In genomic region chr4:71186566-71187398, GRCh38 we compare ENCODE assay signal across 8 cellular contexts.
DNase-seq lines count a peak whose midpoint lies in the region; ATAC-seq and TF ChIP-seq lines count a peak whose summit lies in the region.

No MANE protein-coding gene starts in this region.

- TF ChIP-seq POLR2A in adrenal gland (IDR thresholded peaks at IDR 0.05) = peak in 1 of 2 donors; percentile 7

- H3F3A ChIP-seq in PC-9 (ENCODE audit: insufficient read depth, low read depth) = no peaks in the 10 kb centered on the region

- intact Hi-C loops in PC-9 (cut with micrococcal nuclease; ENCODE audit: unreplicated experiment) (loop anchor here (10.0 kb wide), 1 partner anchor 582 kb away; no protein-coding TSS in a partner anchor), adrenal gland (cut with DNase I) (no loop called here), left ventricle myocardium inferior (cut with micrococcal nuclease) (loop anchor here (10.0 kb wide), 1 partner anchor 528 kb away; no protein-coding TSS in a partner anchor)

- H2AFZ ChIP-seq in PC-9 = peak overlapping the region; percentile 80
- H2AFZ ChIP-seq in parathyroid adenoma = peak overlapping the region; percentile 82

- no peak overlapping the region for H3K27ac ChIP-seq in PC-9
- H3K27ac ChIP-seq in adrenal gland = peak overlapping the region in 2 of 5 donors; percentile 21 to 60
- peak overlapping the region; percentile 90 for H3K27ac ChIP-seq in left ventricle myocardium inferior (replicated peaks)
- H3K27ac ChIP-seq in parathyroid adenoma = peak overlapping the region; percentile 84

- H3K4me2 ChIP-seq in PC-9 (peak overlapping the region; percentile 79), parathyroid adenoma (ENCODE audit: low read length) (peak overlapping the region; percentile 81)

- no peak for TF ChIP-seq CTCF in PC-9 (conservative IDR thresholded peaks at IDR 0.05)
- TF ChIP-seq CTCF in adrenal gland (IDR thresholded peaks at IDR 0.05) = no peak
- TF ChIP-seq CTCF in left ventricle myocardium inferior (IDR thresholded peaks at IDR 0.05; ENCODE audit: borderline replicate concordance) = no peak
- no peak for TF ChIP-seq CTCF in parathyroid adenoma (IDR thresholded peaks at IDR 0.05)

- H4K20me1 ChIP-seq in PC-9 (ENCODE audit: insufficient read depth) = no peaks in the 10 kb centered on the region

- BruUV-seq in PC-9 (replicated peaks; lab: Mats Ljungman, UMichigan) = no TSS peak

- no peaks in the 10 kb centered on the region for H3K9me2 ChIP-seq in PC-9 (ENCODE audit: insufficient read depth)

- WGBS in adrenal gland, 4 donors = 0% methylated on average over 13 to 105 of the region's 105 CpGs

- H3K79me2 ChIP-seq in PC-9 (ENCODE audit: low read depth) (no peaks in the 10 kb centered on the region), parathyroid adenoma (no peaks in the 10 kb centered on the region)

- CTCF ChIA-PET in PC-9 (lab: Charles Lee) = interaction anchor here (0.6 to 0.7 kb wide), 2 partner anchors 285 to 962 kb away, joined by 3 to 9 read pairs; no protein-coding TSS in a partner anchor

- peak overlapping the region; percentile 34 for H3K4me3 ChIP-seq in HAP-1
- H3K4me3 ChIP-seq in PC-9 = peak overlapping the region; percentile 62
- peak overlapping the region in 2 of 4 donors; percentile 35 to 78 for H3K4me3 ChIP-seq in adrenal gland
- H3K4me3 ChIP-seq in left ventricle myocardium inferior = peak overlapping the region; percentile 84
- H3K4me3 ChIP-seq in parathyroid adenoma (ENCODE audit: low read depth, low read length) = peak overlapping the region; percentile 64

- no peaks in the 10 kb centered on the region for H3K9me3 ChIP-seq in ES-I3 (ENCODE audit: control insufficient read depth, insufficient read depth, low read length)
- no peaks in the 10 kb centered on the region for H3K9me3 ChIP-seq in HAP-1
- H3K9me3 ChIP-seq in PC-9 (ENCODE audit: insufficient read depth, low read depth) = no peaks in the 10 kb centered on the region
- H3K9me3 ChIP-seq in adrenal gland (replicated peaks in 1 of 3) = no peaks in the 10 kb centered on the region
- no peaks in the 10 kb centered on the region for H3K9me3 ChIP-seq in left ventricle myocardium inferior (replicated peaks)
- H3K9me3 ChIP-seq in parathyroid adenoma (ENCODE audit: control insufficient read depth, low read length) = no peaks in the 10 kb centered on the region

- H3K36me3 ChIP-seq in ES-I3 (ENCODE audit: insufficient read depth, low read length) (no peaks in the 10 kb centered on the region), HAP-1 (replicated peaks) (no peaks in the 10 kb centered on the region), PC-9 (ENCODE audit: low read depth) (no peaks in the 10 kb centered on the region), adrenal gland (replicated peaks in 1 of 2) (no peaks in the 10 kb centered on the region), left ventricle myocardium inferior (no peaks in the 10 kb centered on the region), parathyroid adenoma (ENCODE audit: control insufficient read depth, insufficient read depth, low read length) (no peaks in the 10 kb centered on the region)

- peak overlapping the region; percentile 88 for H3K9ac ChIP-seq in ES-I3 (ENCODE audit: low read depth, low read length)
- peak overlapping the region; percentile 37 for H3K9ac ChIP-seq in parathyroid adenoma

- peaks cover 50% of the 10 kb centered on the region for H3K27me3 ChIP-seq in HAP-1 (ENCODE audit: low read depth)
- peaks cover 16% of the 10 kb centered on the region; the same call in 1 of the 2 replicates for H3K27me3 ChIP-seq in PC-9 (ENCODE audit: insufficient read depth, low read depth)
- H3K27me3 ChIP-seq in adrenal gland = peaks cover 6% of the 10 kb centered on the region
- H3K27me3 ChIP-seq in left ventricle myocardium inferior (ENCODE audit: low read depth) = peaks cover 26% of the 10 kb centered on the region
- no peaks in the 10 kb centered on the region for H3K27me3 ChIP-seq in parathyroid adenoma (ENCODE audit: control insufficient read depth, insufficient read depth, low read length)

- no peaks in the 10 kb centered on the region; the same call in 1 of the 2 replicates for H3K4me1 ChIP-seq in ES-I3 (ENCODE audit: insufficient read depth, low read length)
- H3K4me1 ChIP-seq in HAP-1 = no peaks in the 10 kb centered on the region
- H3K4me1 ChIP-seq in PC-9 (replicated peaks; ENCODE audit: insufficient read depth) = no peaks in the 10 kb centered on the region
- peaks cover 5 to 8% of the 10 kb centered on the region in 2 donors for H3K4me1 ChIP-seq in adrenal gland (replicated peaks in 1 of 2)
- H3K4me1 ChIP-seq in left ventricle myocardium inferior = peaks cover 31% of the 10 kb centered on the region
- peaks cover 9% of the 10 kb centered on the region for H3K4me1 ChIP-seq in parathyroid adenoma

- no peak for ATAC-seq in HG03457 (IDR thresholded peaks at IDR 0.05; ENCODE audit: unreplicated experiment)

- in situ Hi-C loops in HAP-1 (cut with MboI; ENCODE audit: low sequenced_read_pairs) = no loop called here

- DNase-seq in HAP-1 (ENCODE audit: low spot score in 2 of 2) (peak in 1 of 2 experiments; percentile 38), PC-9 (peak in 1 of 2 experiments; percentile 39), adrenal gland (peak in 5 of 7 donors; percentile 7 to 50 (median 15)), left ventricle myocardium inferior (peak; percentile 63)
- no peak for DNase-seq in effector CD8-positive, alpha-beta T cell (lab: John Stamatoyannopoulos, UW)

- POLR2A ChIA-PET in PC-9 (lab: Charles Lee; ENCODE audit: unreplicated experiment) = no interaction called here

Comparison
In these comparisons a context has a peak if more than half of its experiments do, and no peak if none do; other contexts are left out.
1. intact Hi-C loops: an anchor here in PC-9 (10.0 kb wide) and left ventricle myocardium inferior (10.0 kb wide); none called in adrenal gland.